10 cellular contexts compared by ENCODE assay signal in genomic region chr2:96937586-96937985, GRCh38. TPM values are rescaled to one million over a fixed set of nuclear protein-coding genes. Genes with fewer than 3 reads are reported as not detected.
"Had no signal": no experiment of that assay in that cellular context is flagged by ENCODE, and none has a peak within 500 bp of the region (broad histone marks: within the 10 kb centered on the region; RNA-seq: fewer than 3 reads in every experiment).

No MANE protein-coding gene starts in this region.

- FAIRE-seq: H1, H54, HepG2 had no signal

- H3K27ac ChIP-seq: HL-60 had no signal

- H3K27ac Mint-ChIP-seq: GM23338, H9, IgD-negative memory B cell had no signal

- H3K4me3 ChIP-seq: GM23338 had no signal

- H3K4me2 ChIP-seq: GM23338 had no signal

- H3K9me3 Mint-ChIP-seq: GM23338 had no signal

- DNase-seq: H9, HCEC 1CT, KBM-7 had no signal

- H2AFZ ChIP-seq: GM23338 had no signal

- H3K4me3 Mint-ChIP-seq: GM23338, H9, IgD-negative memory B cell had no signal

- ATAC-seq: GM23338 had no signal

RNA-seq across cellular contexts. Expression of gene FAM178B, which starts 48.8 kb away (rescaled TPM):
- total RNA-seq: GM23338, HepG2, HT1080 had no signal
- polyA plus RNA-seq: HepG2, IgD-negative memory B cell had no signal
